ENCODE assay signal across 19 cellular contexts in the genomic region with DNA sequence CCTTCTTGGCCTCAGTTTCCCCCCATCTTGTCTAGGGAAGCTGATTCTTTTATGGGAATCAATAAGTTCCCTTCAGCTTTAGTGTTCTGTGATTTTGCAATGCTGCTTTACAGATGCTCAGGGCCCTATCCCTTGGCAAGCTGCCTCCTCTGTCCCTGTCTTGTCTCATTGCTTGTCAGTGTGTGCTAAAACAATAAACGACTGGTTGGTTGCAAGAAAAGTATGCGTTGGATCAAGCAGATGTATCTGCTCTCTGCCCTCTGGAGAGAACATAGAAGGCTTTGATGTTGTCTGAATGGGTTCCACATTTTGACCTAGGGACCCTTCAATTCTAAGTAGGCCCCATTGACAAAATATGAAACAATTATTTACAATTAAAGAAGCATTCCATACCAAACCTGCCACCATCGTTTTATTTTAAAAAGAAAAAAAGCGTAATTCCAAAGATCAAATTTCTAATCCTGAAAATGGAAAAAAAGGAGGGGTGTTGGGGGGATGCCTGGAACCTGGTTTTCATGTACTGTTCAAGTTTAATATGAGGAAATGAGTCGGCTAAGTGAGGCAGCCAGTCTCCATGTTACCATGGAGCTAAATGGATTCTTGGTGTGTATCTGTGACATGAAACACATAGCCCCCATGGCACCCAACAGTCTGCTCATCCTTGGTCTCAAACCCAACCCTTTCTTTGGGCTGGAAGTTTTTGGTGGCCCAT. TPM values are rescaled to one million over a fixed set of nuclear protein-coding genes. Genes with fewer than 3 reads are reported as not detected.
DNase-seq lines count a peak whose midpoint lies in the region; ATAC-seq and TF ChIP-seq lines count a peak whose summit lies in the region.
"Had no signal": no experiment of that assay in that cellular context is flagged by ENCODE, and none has a peak within 500 bp of the region (broad histone marks: within the 10 kb centered on the region; RNA-seq: fewer than 3 reads in every experiment).

No MANE protein-coding gene starts in this region.

- no peaks in the 10 kb centered on the region for H3K79me2 ChIP-seq in SK-N-SH (ENCODE audit: insufficient read depth)

- TF ChIP-seq EP300 in SK-N-SH (IDR thresholded peaks at IDR 0.05; ENCODE audit: borderline replicate concordance in 1 of 2, low read depth in 1 of 2, low read length in 1 of 2) = peak; percentile 71 to 78

- H3K27ac ChIP-seq in SK-N-SH (ENCODE audit: low read depth in 2 of 2, low read length in 1 of 2) = peak overlapping the region; percentile 61 to 86
- H3K27ac ChIP-seq: BLaER1, prostate gland had no signal

- H3K9ac ChIP-seq in SK-N-SH = no peak overlapping the region
- H3K9ac ChIP-seq: BLaER1 had no signal

- intact Hi-C loops in sciatic nerve (cut with DNase I) = no loop called here

- no peaks in the 10 kb centered on the region for H3K9me2 ChIP-seq in SK-N-SH

- peaks cover 0 to 4% of the 10 kb centered on the region in 2 experiments; a peak in 1 of 4 replicates for H3K4me1 ChIP-seq in SK-N-SH (ENCODE audit: control insufficient read depth in 1 of 2, insufficient read depth in 2 of 2, low read depth in 1 of 2, low read length in 1 of 2)
- H3K4me1 ChIP-seq: BLaER1, prostate gland had no signal

- no peaks in the 10 kb centered on the region for H3K9me3 ChIP-seq in SK-N-SH
- H3K9me3 ChIP-seq: BLaER1, prostate gland had no signal

- POLR2A ChIA-PET in SK-N-SH (lab: Yijun Ruan, JAX) = no interaction called here

- DNase-seq in EH (ENCODE audit: low read depth) (peak; percentile 85), SK-N-SH (peak; percentile 17), fibroblast of the conjunctiva (ENCODE audit: low read depth) (peak; percentile 46), sciatic nerve (ENCODE audit: low spot score) (no peak), DMS79 (lab: John Stamatoyannopoulos, UW) (no peak)
- DNase-seq in activated CD4-positive, alpha-beta T cell treated with anti-CD3 and anti-CD28 coated beads for 4 hours = no peak
- DNase-seq in activated CD4-positive, alpha-beta T cell treated with anti-CD3 and anti-CD28 coated beads for 1 hour = no peak
- DNase-seq in stimulated activated naive CD4-positive, alpha-beta T cell (lab: John Stamatoyannopoulos, UW) = no peak
- DNase-seq: activated CD4-positive, CD25-positive, alpha-beta regulatory T cell; activated effector memory CD4-positive, alpha-beta T cell treated with anti-CD3 and anti-CD28 coated beads, Interleukin-2, amount 50 U/mL, for 16 hours; dermis blood vessel endothelial cell; natural killer cell; NCI-H187; NCI-H446 treated with DMSO at 0.1 percent for 48 hours; T-helper 2 cell had no signal

- H3K27me3 ChIP-seq in SK-N-SH (ENCODE audit: insufficient read depth) = no peaks in the 10 kb centered on the region
- H3K27me3 ChIP-seq: BLaER1 had no signal

- TF ChIP-seq RAD21 in SK-N-SH (IDR thresholded peaks at IDR 0.05; ENCODE audit: low read length) = no peak

- peaks cover 4% of the 10 kb centered on the region for H3F3A ChIP-seq in SK-N-SH (replicated peaks; ENCODE audit: insufficient read depth)

- no peaks in the 10 kb centered on the region for H4K20me1 ChIP-seq in SK-N-SH (ENCODE audit: insufficient read depth)
- H4K20me1 ChIP-seq: BLaER1 had no signal

- CTCF ChIA-PET in SK-N-SH (lab: Yijun Ruan, JAX) = no interaction called here

- H3K4me3 ChIP-seq in SK-N-SH (ENCODE audit: low read depth in 2 of 2, low read length in 1 of 2) = no peak overlapping the region
- H3K4me3 ChIP-seq: BLaER1, prostate gland had no signal

- H2AFZ ChIP-seq in SK-N-SH (ENCODE audit: low read depth) = peak overlapping the region; percentile 26; the same call in 1 of the 2 replicates

- ATAC-seq in sciatic nerve = peak; percentile 70
- ATAC-seq: esophagus mucosa, left lobe of liver, natural killer cell had no signal

- H3K36me3 ChIP-seq in SK-N-SH (replicated peaks in 1 of 2; ENCODE audit: control insufficient read depth in 1 of 2, insufficient read depth in 2 of 2, low read length in 1 of 2) = no peaks in the 10 kb centered on the region
- H3K36me3 ChIP-seq: BLaER1, prostate gland had no signal

- H3K4me2 ChIP-seq in SK-N-SH = peak overlapping the region; percentile 21; the same call in 1 of the 2 replicates
- H3K4me2 ChIP-seq: BLaER1 had no signal

- no peak for TF ChIP-seq CTCF in SK-N-SH (IDR thresholded peaks at IDR 0.05)

- 13% methylated on average over 5 of the region's 5 CpGs for WGBS in SK-N-SH (ENCODE audit: low lambda C conversion rate)

TF ChIP-seq in SK-N-SH, 30 proteins besides CTCF, POLR2A, EP300 and RAD21:
- TF ChIP-seq CHD2 (IDR thresholded peaks at IDR 0.05; ENCODE audit: low read length, partially characterized antibody) = no peak
- TF ChIP-seq NFIC (IDR thresholded peaks at IDR 0.05; ENCODE audit: borderline replicate concordance) = peak; percentile 85
- TF ChIP-seq TEAD4 (IDR thresholded peaks at IDR 0.05; ENCODE audit: borderline replicate concordance, insufficient read depth) = peak; percentile 69; the same call in 1 of the 2 replicates
- no peak for TF ChIP-seq FOXJ3 (CRISPR knock-in tag; IDR thresholded peaks at IDR 0.05)
- TF ChIP-seq, protein P1, sequence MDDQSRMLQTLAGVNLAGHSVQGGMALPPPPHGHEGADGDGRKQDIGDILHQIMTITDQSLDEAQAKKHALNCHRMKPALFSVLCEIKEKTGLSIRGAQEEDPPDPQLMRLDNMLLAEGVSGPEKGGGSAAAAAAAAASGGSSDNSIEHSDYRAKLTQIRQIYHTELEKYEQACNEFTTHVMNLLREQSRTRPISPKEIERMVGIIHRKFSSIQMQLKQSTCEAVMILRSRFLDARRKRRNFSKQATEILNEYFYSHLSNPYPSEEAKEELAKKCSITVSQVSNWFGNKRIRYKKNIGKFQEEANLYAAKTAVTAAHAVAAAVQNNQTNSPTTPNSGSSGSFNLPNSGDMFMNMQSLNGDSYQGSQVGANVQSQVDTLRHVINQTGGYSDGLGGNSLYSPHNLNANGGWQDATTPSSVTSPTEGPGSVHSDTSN (IDR thresholded peaks at IDR 0.05) = peak; percentile 95
- TF ChIP-seq JUND (IDR thresholded peaks at IDR 0.05) = no peak; the same call in 1 of the 2 replicates
- no peak for TF ChIP-seq MEF2A (IDR thresholded peaks at IDR 0.05; ENCODE audit: borderline replicate concordance, low read depth)
- TF ChIP-seq, protein P2, sequence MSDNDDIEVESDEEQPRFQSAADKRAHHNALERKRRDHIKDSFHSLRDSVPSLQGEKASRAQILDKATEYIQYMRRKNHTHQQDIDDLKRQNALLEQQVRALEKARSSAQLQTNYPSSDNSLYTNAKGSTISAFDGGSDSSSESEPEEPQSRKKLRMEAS (IDR thresholded peaks at IDR 0.05; ENCODE audit: low read depth) = no peak
- TF ChIP-seq NRF1 (IDR thresholded peaks at IDR 0.05; ENCODE audit: low read depth, low read length) = no peak
- TF ChIP-seq POLR2AphosphoS5 (IDR thresholded peaks at IDR 0.05; ENCODE audit: low read depth, low read length) = peak; percentile 88
- peak; percentile 45 for TF ChIP-seq GATA2 (CRISPR knock-in tag; IDR thresholded peaks at IDR 0.05)
- TF ChIP-seq TCF12 (IDR thresholded peaks at IDR 0.05) = peak; percentile 97
- TF ChIP-seq GABPA (IDR thresholded peaks at IDR 0.05; ENCODE audit: low read depth) = no peak
- TF ChIP-seq TAF1 (IDR thresholded peaks at IDR 0.05; ENCODE audit: borderline replicate concordance, low read depth, low read length) = no peak
- peak; percentile 24; the same call in 1 of the 2 replicates for TF ChIP-seq SIN3A (IDR thresholded peaks at IDR 0.05; ENCODE audit: borderline replicate concordance, low read depth, low read length)
- TF ChIP-seq FOXM1 (IDR thresholded peaks at IDR 0.05; ENCODE audit: low read depth) = peak; percentile 31; the same call in 1 of the 2 replicates

RNA-seq across cellular contexts. Expression of a gene that starts 31.2 kb away (rescaled TPM):
- polyA plus RNA-seq in SK-N-SH (2012; rRNA removed) = 58.4 and 74.1 TPM in 2 replicates
- 79.7 and 97.9 TPM in 2 replicates for polyA plus RNA-seq in SK-N-SH (2012; cell fraction: cytosol; rRNA removed)
- polyA plus RNA-seq in SK-N-SH (2012; cell fraction: nucleus; rRNA removed) = 40.2 and 75.3 TPM in 2 replicates
- 74.4 TPM for total RNA-seq in sciatic nerve

Comparison
In these comparisons a context has a peak if more than half of its experiments do, and no peak if none do; other contexts are left out.
1. DNase-seq: peak in EH (single experiment), SK-N-SH (single experiment) and fibroblast of the conjunctiva (single experiment); none in sciatic nerve (single experiment), DMS79 (single experiment), activated CD4-positive, alpha-beta T cell treated with anti-CD3 and anti-CD28 coated beads for 4 hours (0 of 2), activated CD4-positive, alpha-beta T cell treated with anti-CD3 and anti-CD28 coated beads for 1 hour (single experiment) and stimulated activated naive CD4-positive, alpha-beta T cell (0 of 6).